26 cellular contexts compared by ENCODE assay signal in genomic region chr3:58766587-58767282, GRCh38.
"Had no signal": no experiment of that assay in that cellular context is flagged by ENCODE, and none has a peak within 500 bp of the region (broad histone marks: within the 10 kb centered on the region; RNA-seq: fewer than 3 reads in every experiment).

No MANE protein-coding gene starts in this region.

- H3K4me1 ChIP-seq: Peyer's patch, SJCRH30 had no signal

- H3K27ac ChIP-seq: KMS-11, Peyer's patch, RWPE1, SJCRH30, VCaP had no signal

- ATAC-seq: activated CD4-positive, alpha-beta T cell treated with anti-CD3 and anti-CD28 coated beads for 36 hours; activated T-helper 17 cell treated with anti-CD3 and anti-CD28 coated beads, Interleukin-2, amount 50 U/mL, for 72 hours had no signal

- H3K9me3 ChIP-seq: SJCRH30, SK-N-SH had no signal

- H3K4me3 ChIP-seq: Peyer's patch, SJCRH30 had no signal

- H3K27me3 ChIP-seq: Peyer's patch, SJCRH30 had no signal

- DNase-seq: activated CD4-positive, alpha-beta memory T cell treated with anti-CD3 and anti-CD28 coated beads, Interleukin-2, amount 10 ng/mL, durations not matched to agents 7 days and 5 days; activated CD4-positive, alpha-beta T cell treated with anti-CD3 and anti-CD28 coated beads for 36 hours; activated CD4-positive, alpha-beta T cell treated with anti-CD3 and anti-CD28 coated beads, Interleukin-2, amount 50 U/mL, for 1 hour; activated CD4-positive, CD25-positive, alpha-beta regulatory T cell; activated gamma-delta T cell; activated naive CD4-positive, alpha-beta T cell treated with anti-CD3 and anti-CD28 coated beads for 36 hours; activated T-cell treated with anti-CD3 and anti-CD28 coated beads for 4 hours; activated T-cell treated with anti-CD3 and anti-CD28 coated beads, Interleukin-2, amount 50 U/mL, for 48 hours; amygdala; NCI-H1417; NCI-H1694 treated with DMSO at 0.1 percent for 48 hours; NCI-H2029 treated with DMSO at 0.1 percent for 48 hours; NCI-H2171 treated with DMSO at 0.1 percent for 48 hours; NCI-H226; NCI-H510A treated with DMSO at 0.1 percent for 48 hours; NK-92 treated with Interleukin-12 subunit alpha and Interleukin-12 subunit beta, amount 100 ng/mL, for 24 hours; OCI-M1; Peyer's patch; Right ventricle myocardium superior; SJCRH30; SK-N-SH; T-helper 1 cell had no signal

- H3K36me3 ChIP-seq: Peyer's patch, SJCRH30 had no signal
